ENCODE assay signal across 8 cellular contexts in genomic region chr10:61896854-61897661, GRCh38. TPM values are rescaled to one million over a fixed set of nuclear protein-coding genes. Genes with fewer than 3 reads are reported as not detected.
DNase-seq lines count a peak whose midpoint lies in the region; ATAC-seq and TF ChIP-seq lines count a peak whose summit lies in the region.

No MANE protein-coding gene starts in this region.

- peak overlapping the region; percentile 100 for H3K27ac ChIP-seq in Panc1 (ENCODE audit: low read length)
- peak overlapping the region in 9 of 10 donors; percentile 25 to 84 (median 68) for H3K27ac ChIP-seq in heart right ventricle
- H3K27ac ChIP-seq in parathyroid adenoma, result no peak overlapping the region

- peak; percentile 88 for TF ChIP-seq CTCF in Panc1 (IDR thresholded peaks at IDR 0.05)
- peak; percentile 37 to 78 (median 71) for TF ChIP-seq CTCF in heart right ventricle (IDR thresholded peaks at IDR 0.05)
- TF ChIP-seq CTCF in parathyroid adenoma (IDR thresholded peaks at IDR 0.05), result peak; percentile 30

- H2AFZ ChIP-seq in parathyroid adenoma, result peak overlapping the region; percentile 36

- H3K27ac Mint-ChIP-seq in activated naive CD8-positive, alpha-beta T cell treated with anti-CD3 and anti-CD28 coated beads for 36 hours, result peak overlapping the region; percentile 90

- no peaks in the 10 kb centered on the region for H3K27me3 Mint-ChIP-seq in activated naive CD8-positive, alpha-beta T cell treated with anti-CD3 and anti-CD28 coated beads for 36 hours

- H3K9ac ChIP-seq in parathyroid adenoma, result no peak overlapping the region

- POLR2A ChIA-PET in Panc1 (lab: Charles Lee), result interaction anchor here (0.5 to 0.6 kb wide), 2 partner anchors 35 to 306 kb away, joined by 3 read pairs; no protein-coding TSS in a partner anchor

- no peaks in the 10 kb centered on the region for H3K79me2 ChIP-seq in parathyroid adenoma

- BruUV-seq in Panc1 (replicated peaks; lab: Mats Ljungman, UMichigan), result no TSS peak

- peak overlapping the region; percentile 74 for H3K4me3 Mint-ChIP-seq in activated naive CD8-positive, alpha-beta T cell treated with anti-CD3 and anti-CD28 coated beads for 36 hours

- CTCF ChIA-PET in Panc1 (lab: Charles Lee), result interaction anchor here (0.6 to 1.5 kb wide), 12 partner anchors 9 to 691 kb away, joined by 3 to 11 read pairs (median 4); no protein-coding TSS in a partner anchor

- H3K4me3 ChIP-seq in Panc1 (ENCODE audit: low read depth in 2 of 2, low read length in 2 of 2) (peak overlapping the region; percentile 19 to 64), heart right ventricle (peak overlapping the region in 9 of 10 donors; percentile 30 to 56 (median 46)), parathyroid adenoma (ENCODE audit: low read depth, low read length) (peak overlapping the region; percentile 49)

- peaks cover 31% of the 10 kb centered on the region for H3K4me1 Mint-ChIP-seq in activated naive CD8-positive, alpha-beta T cell treated with anti-CD3 and anti-CD28 coated beads for 36 hours

- 8 to 15% methylated on average over 32 of the region's 32 CpGs for WGBS in heart right ventricle, 2 donors

- H3K4me1 ChIP-seq in Panc1 (ENCODE audit: control insufficient read depth, insufficient read depth, low read length), result peaks cover 41% of the 10 kb centered on the region
- H3K4me1 ChIP-seq in heart right ventricle, result peaks cover 3 to 36% (median 15%) of the 10 kb centered on the region in 9 donors
- no peaks in the 10 kb centered on the region for H3K4me1 ChIP-seq in parathyroid adenoma

- H3K9me3 ChIP-seq in Panc1 (ENCODE audit: control insufficient read depth, insufficient read depth, low read depth, low read length), result peaks cover 3% of the 10 kb centered on the region; the same call in 1 of the 2 replicates
- no peaks in the 10 kb centered on the region for H3K9me3 ChIP-seq in heart right ventricle
- H3K9me3 ChIP-seq in parathyroid adenoma (ENCODE audit: control insufficient read depth, low read length), result no peaks in the 10 kb centered on the region

- H3K27me3 ChIP-seq in Panc1 (ENCODE audit: control insufficient read depth, insufficient read depth, low read length), result no peaks in the 10 kb centered on the region
- no peaks in the 10 kb centered on the region for H3K27me3 ChIP-seq in heart right ventricle
- H3K27me3 ChIP-seq in parathyroid adenoma (ENCODE audit: control insufficient read depth, insufficient read depth, low read length), result no peaks in the 10 kb centered on the region

- ATAC-seq in GM19328 (IDR thresholded peaks at IDR 0.05; ENCODE audit: unreplicated experiment), result peak; percentile 64
- peak; percentile 71 for ATAC-seq in HG03378 (IDR thresholded peaks at IDR 0.05; ENCODE audit: unreplicated experiment)
- ATAC-seq in Panc1, result peak; percentile 53
- peak; percentile 81 to 88 (median 84) for ATAC-seq in heart right ventricle

- no peaks in the 10 kb centered on the region; the same call in 1 of the 2 replicates for H3K36me3 ChIP-seq in Panc1 (ENCODE audit: control insufficient read depth, insufficient read depth, low read length)
- no peaks in the 10 kb centered on the region for H3K36me3 ChIP-seq in heart right ventricle
- no peaks in the 10 kb centered on the region for H3K36me3 ChIP-seq in parathyroid adenoma (ENCODE audit: control insufficient read depth, insufficient read depth, low read length)

- intact Hi-C loops in Panc1 (cut with micrococcal nuclease; ENCODE audit: unreplicated experiment), result loop anchor here (5.0 kb wide), 1 partner anchor 145 kb away; no protein-coding TSS in a partner anchor
- intact Hi-C loops in heart right ventricle (cut with DNase I), result loop anchor here (1.0 to 10.0 kb wide), 7 partner anchors 128 to 350 kb away; no protein-coding TSS in a partner anchor

- H3K36me3 Mint-ChIP-seq in activated naive CD8-positive, alpha-beta T cell treated with anti-CD3 and anti-CD28 coated beads for 36 hours, result peaks cover 3% of the 10 kb centered on the region

- peak overlapping the region; percentile 74 for H3K4me2 ChIP-seq in parathyroid adenoma (ENCODE audit: low read length)

- no peaks in the 10 kb centered on the region for H3K9me3 Mint-ChIP-seq in activated naive CD8-positive, alpha-beta T cell treated with anti-CD3 and anti-CD28 coated beads for 36 hours

- peak; percentile 73 for DNase-seq in COLO829 (ENCODE audit: low spot score)
- DNase-seq in Panc1 (ENCODE audit: low read depth, low spot score), result peak; percentile 67
- peak; percentile 54 for DNase-seq in activated naive CD8-positive, alpha-beta T cell treated with anti-CD3 and anti-CD28 coated beads for 36 hours
- peak; percentile 56 to 69 for DNase-seq in heart right ventricle
- no peak for DNase-seq in NCI-H187 treated with DMSO at 0.1 percent for 48 hours (lab: John Stamatoyannopoulos, UW)

- in situ Hi-C loops in Panc1 (cut with HindIII; ENCODE audit: low pct_unique_long_range_greater_than_20kb, low sequenced_read_pairs), result no loop called here

RNA-seq across cellular contexts. Expression of gene ARID5B, which starts 4.4 kb away (rescaled TPM):
- total RNA-seq in Panc1 (2021; ENCODE audit: unreplicated experiment) (22.7 TPM), heart right ventricle (100 to 1,000 TPM in 1 of 10 donors, 10 to 100 TPM in 9; 12.9 to 108 (median 26.5) TPM)
- polyA plus RNA-seq in Panc1 (2012; ENCODE audit: insufficient read length), result 7.6 TPM
- 10 to 100 TPM; 16.5 to 17.1 TPM for total RNA-seq in activated naive CD8-positive, alpha-beta T cell treated with anti-CD3 and anti-CD28 coated beads for 36 hours
- polyA plus RNA-seq in heart right ventricle, result 1 to 10 TPM; 5.3 to 5.8 TPM

Comparison
In these comparisons a context has a peak if more than half of its experiments do, and no peak if none do; other contexts are left out.
1. CTCF ChIP-seq: peak in every context shown above with its lines; median percentile 88 in Panc1; 71 in heart right ventricle; 30 in parathyroid adenoma.